ENCODE assay signal across 1 cellular context in the genomic region with DNA sequence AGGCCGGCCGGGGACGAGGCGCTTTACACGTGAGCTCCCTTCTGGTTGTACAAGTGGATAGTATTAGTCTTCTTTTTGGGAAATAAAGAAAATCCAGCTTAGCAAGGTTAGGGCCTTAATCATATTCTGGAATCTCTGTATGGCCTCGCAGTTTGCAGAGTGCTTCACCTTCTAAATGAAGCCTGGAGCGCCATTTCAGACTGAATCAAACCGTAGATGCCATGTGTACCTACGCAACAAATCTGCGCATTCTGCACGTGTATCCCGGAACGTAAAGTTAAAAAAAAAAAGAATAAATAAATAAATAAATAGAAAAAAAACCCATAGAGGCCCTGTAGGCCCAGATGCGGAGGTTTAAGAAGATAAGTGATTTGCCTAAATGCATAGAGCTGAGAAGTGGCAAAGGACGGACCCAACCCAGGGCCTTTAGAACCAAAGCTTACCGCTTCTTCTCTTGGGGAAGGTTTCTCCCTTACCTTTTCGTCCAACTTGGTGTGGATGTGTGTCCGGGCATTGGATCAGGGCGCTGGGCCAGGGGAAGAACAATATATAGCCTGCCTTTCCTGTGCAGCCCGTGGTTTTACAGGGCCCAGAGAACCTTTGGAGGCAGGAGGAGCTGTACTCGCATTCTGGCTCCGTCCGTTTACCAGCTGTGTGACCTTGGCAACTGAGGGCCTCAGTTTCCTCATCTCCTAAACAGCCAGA.
TF ChIP-seq lines count a peak whose summit lies in the region.

No MANE protein-coding gene starts in this region.

TF ChIP-seq in GM23338, 12 proteins besides CTCF, POLR2A, EP300 and RAD21 (continued from another document):
- no peak for TF ChIP-seq REST (IDR thresholded peaks at IDR 0.05; ENCODE audit: unreplicated experiment)
- TF ChIP-seq, protein P1, sequence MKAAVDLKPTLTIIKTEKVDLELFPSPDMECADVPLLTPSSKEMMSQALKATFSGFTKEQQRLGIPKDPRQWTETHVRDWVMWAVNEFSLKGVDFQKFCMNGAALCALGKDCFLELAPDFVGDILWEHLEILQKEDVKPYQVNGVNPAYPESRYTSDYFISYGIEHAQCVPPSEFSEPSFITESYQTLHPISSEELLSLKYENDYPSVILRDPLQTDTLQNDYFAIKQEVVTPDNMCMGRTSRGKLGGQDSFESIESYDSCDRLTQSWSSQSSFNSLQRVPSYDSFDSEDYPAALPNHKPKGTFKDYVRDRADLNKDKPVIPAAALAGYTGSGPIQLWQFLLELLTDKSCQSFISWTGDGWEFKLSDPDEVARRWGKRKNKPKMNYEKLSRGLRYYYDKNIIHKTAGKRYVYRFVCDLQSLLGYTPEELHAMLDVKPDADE (IDR thresholded peaks at IDR 0.05), result no peak
- TF ChIP-seq, protein P2, sequence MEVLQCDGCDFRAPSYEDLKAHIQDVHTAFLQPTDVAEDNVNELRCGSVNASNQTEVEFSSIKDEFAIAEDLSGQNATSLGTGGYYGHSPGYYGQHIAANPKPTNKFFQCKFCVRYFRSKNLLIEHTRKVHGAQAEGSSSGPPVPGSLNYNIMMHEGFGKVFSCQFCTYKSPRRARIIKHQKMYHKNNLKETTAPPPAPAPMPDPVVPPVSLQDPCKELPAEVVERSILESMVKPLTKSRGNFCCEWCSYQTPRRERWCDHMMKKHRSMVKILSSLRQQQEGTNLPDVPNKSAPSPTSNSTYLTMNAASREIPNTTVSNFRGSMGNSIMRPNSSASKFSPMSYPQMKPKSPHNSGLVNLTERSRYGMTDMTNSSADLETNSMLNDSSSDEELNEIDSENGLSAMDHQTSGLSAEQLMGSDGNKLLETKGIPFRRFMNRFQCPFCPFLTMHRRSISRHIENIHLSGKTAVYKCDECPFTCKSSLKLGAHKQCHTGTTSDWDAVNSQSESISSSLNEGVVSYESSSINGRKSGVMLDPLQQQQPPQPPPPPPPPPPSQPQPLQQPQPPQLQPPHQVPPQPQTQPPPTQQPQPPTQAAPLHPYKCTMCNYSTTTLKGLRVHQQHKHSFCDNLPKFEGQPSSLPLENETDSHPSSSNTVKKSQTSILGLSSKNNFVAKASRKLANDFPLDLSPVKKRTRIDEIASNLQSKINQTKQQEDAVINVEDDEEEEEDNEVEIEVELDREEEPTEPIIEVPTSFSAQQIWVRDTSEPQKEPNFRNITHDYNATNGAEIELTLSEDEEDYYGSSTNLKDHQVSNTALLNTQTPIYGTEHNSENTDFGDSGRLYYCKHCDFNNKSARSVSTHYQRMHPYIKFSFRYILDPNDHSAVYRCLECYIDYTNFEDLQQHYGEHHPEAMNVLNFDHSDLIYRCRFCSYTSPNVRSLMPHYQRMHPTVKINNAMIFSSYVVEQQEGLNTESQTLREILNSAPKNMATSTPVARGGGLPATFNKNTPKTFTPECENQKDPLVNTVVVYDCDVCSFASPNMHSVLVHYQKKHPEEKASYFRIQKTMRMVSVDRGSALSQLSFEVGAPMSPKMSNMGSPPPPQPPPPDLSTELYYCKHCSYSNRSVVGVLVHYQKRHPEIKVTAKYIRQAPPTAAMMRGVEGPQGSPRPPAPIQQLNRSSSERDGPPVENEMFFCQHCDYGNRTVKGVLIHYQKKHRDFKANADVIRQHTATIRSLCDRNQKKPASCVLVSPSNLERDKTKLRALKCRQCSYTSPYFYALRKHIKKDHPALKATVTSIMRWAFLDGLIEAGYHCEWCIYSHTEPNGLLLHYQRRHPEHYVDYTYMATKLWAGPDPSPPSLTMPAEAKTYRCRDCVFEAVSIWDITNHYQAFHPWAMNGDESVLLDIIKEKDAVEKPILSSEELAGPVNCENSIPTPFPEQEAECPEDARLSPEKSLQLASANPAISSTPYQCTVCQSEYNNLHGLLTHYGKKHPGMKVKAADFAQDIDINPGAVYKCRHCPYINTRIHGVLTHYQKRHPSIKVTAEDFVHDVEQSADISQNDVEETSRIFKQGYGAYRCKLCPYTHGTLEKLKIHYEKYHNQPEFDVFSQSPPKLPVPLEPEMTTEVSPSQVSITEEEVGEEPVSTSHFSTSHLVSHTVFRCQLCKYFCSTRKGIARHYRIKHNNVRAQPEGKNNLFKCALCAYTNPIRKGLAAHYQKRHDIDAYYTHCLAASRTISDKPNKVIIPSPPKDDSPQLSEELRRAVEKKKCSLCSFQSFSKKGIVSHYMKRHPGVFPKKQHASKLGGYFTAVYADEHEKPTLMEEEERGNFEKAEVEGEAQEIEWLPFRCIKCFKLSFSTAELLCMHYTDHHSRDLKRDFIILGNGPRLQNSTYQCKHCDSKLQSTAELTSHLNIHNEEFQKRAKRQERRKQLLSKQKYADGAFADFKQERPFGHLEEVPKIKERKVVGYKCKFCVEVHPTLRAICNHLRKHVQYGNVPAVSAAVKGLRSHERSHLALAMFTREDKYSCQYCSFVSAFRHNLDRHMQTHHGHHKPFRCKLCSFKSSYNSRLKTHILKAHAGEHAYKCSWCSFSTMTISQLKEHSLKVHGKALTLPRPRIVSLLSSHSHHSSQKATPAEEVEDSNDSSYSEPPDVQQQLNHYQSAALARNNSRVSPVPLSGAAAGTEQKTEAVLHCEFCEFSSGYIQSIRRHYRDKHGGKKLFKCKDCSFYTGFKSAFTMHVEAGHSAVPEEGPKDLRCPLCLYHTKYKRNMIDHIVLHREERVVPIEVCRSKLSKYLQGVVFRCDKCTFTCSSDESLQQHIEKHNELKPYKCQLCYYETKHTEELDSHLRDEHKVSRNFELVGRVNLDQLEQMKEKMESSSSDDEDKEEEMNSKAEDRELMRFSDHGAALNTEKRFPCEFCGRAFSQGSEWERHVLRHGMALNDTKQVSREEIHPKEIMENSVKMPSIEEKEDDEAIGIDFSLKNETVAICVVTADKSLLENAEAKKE (CRISPR knock-in tag; IDR thresholded peaks at IDR 0.05), result no peak
- TF ChIP-seq STAT1 (IDR thresholded peaks at IDR 0.05; ENCODE audit: unreplicated experiment), result no peak
- TF ChIP-seq ZNF331 (CRISPR knock-in tag; IDR thresholded peaks at IDR 0.05; ENCODE audit: low read depth), result no peak
